ENCODE assay signal across 1 cellular context in genomic region chr17:75456417-75457046, GRCh38.
A peak's percentile ranks its signal among the peaks of the same experiment; 100 is the strongest.
TF ChIP-seq lines count a peak whose summit lies in the region.

TSS of gene TMEM94 (plus strand) at chr17:75456635. CDS start at chr17:75471906, 15,271 bp downstream.

TF ChIP-seq in K562, 482 proteins besides CTCF, POLR2A, EP300 and RAD21 (continued from another document and continues in another):
- TF ChIP-seq HES1 (IDR thresholded peaks at IDR 0.05; ENCODE audit: low read depth) (no peak), DIDO1 (tag; IDR thresholded peaks at IDR 0.05; ENCODE audit: low read depth) (peak; percentile 60; the same call in 1 of the 2 replicates), UBTF (IDR thresholded peaks at IDR 0.05; ENCODE audit: borderline replicate concordance in 1 of 2, low read depth in 2 of 2, low read length in 2 of 2) (no peak), HOMEZ (CRISPR knock-in tag; IDR thresholded peaks at IDR 0.05) (no peak), EGR1 (conservative IDR thresholded peaks at IDR 0.05) (peak; percentile 45), ZNF239 (CRISPR knock-in tag; IDR thresholded peaks at IDR 0.05) (no peak), NELFE (IDR thresholded peaks at IDR 0.05; ENCODE audit: insufficient read depth, insufficient read length) (no peak), ZNF212 (CRISPR knock-in tag; IDR thresholded peaks at IDR 0.05) (no peak), JUNB (CRISPR knock-in tag; conservative IDR thresholded peaks at IDR 0.05) (no peak), POLR2AphosphoS5 (IDR thresholded peaks at IDR 0.05; ENCODE audit: control insufficient read depth, insufficient read depth, low read depth, low read length) (peak; percentile 48), TEAD1 (CRISPR knock-in tag; IDR thresholded peaks at IDR 0.05) (peak in 1 of 2 experiments; percentile 50; a peak in 1 of 4 replicates), CBX5 (IDR thresholded peaks at IDR 0.05; ENCODE audit: borderline replicate concordance, low read depth) (no peak), KLF6 (CRISPR knock-in tag; IDR thresholded peaks at IDR 0.05; ENCODE audit: borderline replicate concordance) (no peak; the same call in 1 of the 2 replicates), ZNF561 (CRISPR knock-in tag; conservative IDR thresholded peaks at IDR 0.05) (no peak), ZNF780A (CRISPR knock-in tag; IDR thresholded peaks at IDR 0.05) (0 out of 2 replicates have a peak, but pooled peaks have one; percentile 70), NFE2L1 (tag; IDR thresholded peaks at IDR 0.05; ENCODE audit: borderline replicate concordance, low read depth) (no peak), E2F3 (CRISPR knock-in tag; IDR thresholded peaks at IDR 0.05) (0 out of 2 replicates have a peak, but pooled peaks have one; percentile 23), HDAC6 (IDR thresholded peaks at IDR 0.05; ENCODE audit: low read depth, low read length) (no peak), RNF219 (CRISPR knock-in tag; IDR thresholded peaks at IDR 0.05) (no peak), MNT (conservative IDR thresholded peaks at IDR 0.05) (peak; percentile 48 to 72; a peak in 3 of 4 replicates), ILK (tag; IDR thresholded peaks at IDR 0.05; ENCODE audit: borderline replicate concordance, low read depth) (no peak), NFE2 (IDR thresholded peaks at IDR 0.05; ENCODE audit: low read depth) (no peak), ZKSCAN3 (CRISPR knock-in tag; IDR thresholded peaks at IDR 0.05) (no peak), ZNF263 (CRISPR knock-in tag; IDR thresholded peaks at IDR 0.05; ENCODE audit: borderline replicate concordance) (no peak), ZNF609 (CRISPR knock-in tag; IDR thresholded peaks at IDR 0.05; ENCODE audit: borderline replicate concordance) (0 out of 2 replicates have a peak, but pooled peaks have one; percentile 32), TRIM24 (IDR thresholded peaks at IDR 0.05) (no peak), RAD51 (IDR thresholded peaks at IDR 0.05; ENCODE audit: borderline replicate concordance, low read depth) (no peak), DACH1 (IDR thresholded peaks at IDR 0.05; ENCODE audit: partially characterized antibody) (no peak), ZNF282 (CRISPR knock-in tag; IDR thresholded peaks at IDR 0.05) (no peak), PURB (CRISPR knock-in tag; IDR thresholded peaks at IDR 0.05; ENCODE audit: low read depth) (no peak), GABPA (tag; conservative IDR thresholded peaks at IDR 0.05; ENCODE audit: low read depth) (peak; percentile 85), DDX20 (tag; IDR thresholded peaks at IDR 0.05; ENCODE audit: low read depth) (no peak), DEAF1 (CRISPR knock-in tag; IDR thresholded peaks at IDR 0.05) (no peak), CREB1 (IDR thresholded peaks at IDR 0.05) (no peak; the same call in 1 of the 2 replicates), CREB1 (CRISPR knock-in tag; IDR thresholded peaks at IDR 0.05) (peak; percentile 57; the same call in 1 of the 2 replicates), MED1 (CRISPR knock-in tag; IDR thresholded peaks at IDR 0.05; ENCODE audit: borderline replicate concordance) (no peak), TEAD4 (IDR thresholded peaks at IDR 0.05; ENCODE audit: low read length) (no peak), TEAD4 (CRISPR knock-in tag; IDR thresholded peaks at IDR 0.05; ENCODE audit: borderline replicate concordance) (no peak), E2F4 (CRISPR knock-in tag; IDR thresholded peaks at IDR 0.05; ENCODE audit: low read depth) (no peak), ZFX (CRISPR knock-in tag; IDR thresholded peaks at IDR 0.05) (peak; percentile 82), RCOR1 (IDR thresholded peaks at IDR 0.05; ENCODE audit: borderline replicate concordance in 1 of 2, low read depth in 2 of 2, low read length in 2 of 2) (peak in 1 of 2 experiments; percentile 51; a peak in 1 of 4 replicates), ZNF584 (CRISPR knock-in tag; IDR thresholded peaks at IDR 0.05; ENCODE audit: low read depth) (no peak), MTA1 (IDR thresholded peaks at IDR 0.05; ENCODE audit: borderline replicate concordance) (0 out of 2 replicates have a peak, but pooled peaks have one; percentile 55), ARNT (IDR thresholded peaks at IDR 0.05) (no peak), ZNF124 (CRISPR knock-in tag; IDR thresholded peaks at IDR 0.05) (no peak), FOSL1 (tag; conservative IDR thresholded peaks at IDR 0.05) (0 out of 2 replicates have a peak, but pooled peaks have one; percentile 5), MXD1 (CRISPR knock-in tag; IDR thresholded peaks at IDR 0.05; ENCODE audit: borderline replicate concordance, poor library complexity, severe bottlenecking) (no peak), CCNT2 (IDR thresholded peaks at IDR 0.05; ENCODE audit: borderline replicate concordance, extremely low read depth, insufficient read length, low read depth, low read length) (peak; percentile 30), HMG20B (CRISPR knock-in tag; IDR thresholded peaks at IDR 0.05) (no peak), ZNF699 (CRISPR knock-in tag; IDR thresholded peaks at IDR 0.05; ENCODE audit: insufficient replicate concordance) (no peak), ETS2 (tag; IDR thresholded peaks at IDR 0.05; ENCODE audit: borderline replicate concordance, poor library complexity, severe bottlenecking) (no peak), PTBP1 (IDR thresholded peaks at IDR 0.05; ENCODE audit: low read depth, low read length) (no peak), BACH1 (tag; IDR thresholded peaks at IDR 0.05) (no peak), ZC3H11A (IDR thresholded peaks at IDR 0.05; ENCODE audit: low read depth, low read length) (no peak; the same call in 1 of the 2 replicates), EWSR1 (IDR thresholded peaks at IDR 0.05; ENCODE audit: borderline replicate concordance, low read depth, partially characterized antibody) (no peak), PHB2 (IDR thresholded peaks at IDR 0.05; ENCODE audit: low read depth) (no peak)
